Comparison of ENCODE assay signal across 20 cellular contexts in genomic region chr1:230099435-230099834, GRCh38. TPM values are rescaled to one million over a fixed set of nuclear protein-coding genes. Genes with fewer than 3 reads are reported as not detected.
DNase-seq lines count a peak whose midpoint lies in the region; ATAC-seq and TF ChIP-seq lines count a peak whose summit lies in the region.
"Had no signal": no experiment of that assay in that cellular context is flagged by ENCODE, and none has a peak within 500 bp of the region (broad histone marks: within the 10 kb centered on the region; RNA-seq: fewer than 3 reads in every experiment).

No MANE protein-coding gene starts in this region.

- H3K27me3 ChIP-seq in body of pancreas (no peaks in the 10 kb centered on the region), tibial artery (no peaks in the 10 kb centered on the region)

- H3K4me3 ChIP-seq in body of pancreas (no peak overlapping the region), tibial artery (no peak overlapping the region)

- no peak for TF ChIP-seq CTCF in body of pancreas (IDR thresholded peaks at IDR 0.05)
- no peak for TF ChIP-seq CTCF in tibial artery (IDR thresholded peaks at IDR 0.05)

- no peak for TF ChIP-seq POLR2A in body of pancreas (IDR thresholded peaks at IDR 0.05)

- ATAC-seq in body of pancreas = no peak
- ATAC-seq in SK-N-SH treated with all-trans-retinoic acid at 6 μM for 48 hours = no peak
- ATAC-seq: T-cell had no signal

- intact Hi-C loops in body of pancreas (cut with DNase I) = no loop called here
- intact Hi-C loops in tibial artery (cut with DNase I; ENCODE audit: low total_unique reads) = no loop called here

- peak; percentile 24 for DNase-seq in DMS79 treated with DMSO at 0.1 percent for 48 hours (lab: John Stamatoyannopoulos, UW)
- no peak for DNase-seq in DMS79 (lab: John Stamatoyannopoulos, UW)
- DNase-seq in NCI-H1694 treated with DMSO at 0.1 percent for 48 hours (lab: John Stamatoyannopoulos, UW) = peak; percentile 76
- peak; percentile 73 for DNase-seq in cerebellum (ENCODE audit: low spot score)
- DNase-seq in body of pancreas = no peak
- no peak for DNase-seq in DMS53 treated with DMSO at 0.1 percent for 48 hours (lab: John Stamatoyannopoulos, UW; ENCODE audit: unreplicated experiment)
- no peak for DNase-seq in tibial artery
- DNase-seq: Kasumi-1; NCI-H187; NCI-H2107; NCI-H2227 treated with DMSO at 0.1 percent for 48 hours; NCI-H510A treated with DMSO at 0.1 percent for 48 hours; NCI-H748 treated with DMSO at 0.1 percent for 48 hours; NK-92 treated with Interleukin-12 subunit alpha and Interleukin-12 subunit beta, amount 100 ng/mL, for 24 hours; SIG-M5; SK-N-SH; T-cell had no signal

- no peaks in the 10 kb centered on the region for H3K9me3 ChIP-seq in body of pancreas
- H3K9me3 ChIP-seq in tibial artery = no peaks in the 10 kb centered on the region
- H3K9me3 ChIP-seq: SK-N-SH had no signal

- H3K27ac ChIP-seq in body of pancreas = no peak overlapping the region
- H3K27ac ChIP-seq in tibial artery = no peak overlapping the region
- H3K27ac ChIP-seq: 22Rv1, C4-2B had no signal

- H3K36me3 ChIP-seq in body of pancreas (replicated peaks in 1 of 2; ENCODE audit: insufficient read depth in 1 of 2, low read depth in 2 of 2) (no peaks in the 10 kb centered on the region), tibial artery (no peaks in the 10 kb centered on the region)

- H3K4me1 ChIP-seq in body of pancreas (peaks cover 45% of the 10 kb centered on the region), tibial artery (peaks cover 0 to 34% (median 25%) of the 10 kb centered on the region in 4 donors)

- WGBS in body of pancreas, 2 donors = 100% methylated on average over 1 of the region's 1 CpG; no CpG with 5 or more reads in 1 of the 2 donors

TF ChIP-seq in SK-N-SH treated with all-trans-retinoic acid at 6 μM for 48 hours, 23 proteins besides CTCF, POLR2A, EP300 and RAD21:
- TF ChIP-seq POU6F1 (CRISPR knock-in tag; IDR thresholded peaks at IDR 0.05; ENCODE audit: borderline replicate concordance, low read depth) (no peak), RARB (CRISPR knock-in tag; IDR thresholded peaks at IDR 0.05) (no peak), BACH2 (CRISPR knock-in tag; IDR thresholded peaks at IDR 0.05; ENCODE audit: borderline replicate concordance) (no peak), GLIS3 (CRISPR knock-in tag; IDR thresholded peaks at IDR 0.05) (no peak), ARNTL (CRISPR knock-in tag; IDR thresholded peaks at IDR 0.05; ENCODE audit: borderline replicate concordance, low read depth) (no peak), PPARA (CRISPR knock-in tag; IDR thresholded peaks at IDR 0.05; ENCODE audit: borderline replicate concordance) (no peak), CSRNP3 (CRISPR knock-in tag; IDR thresholded peaks at IDR 0.05) (no peak), TOX (CRISPR knock-in tag; IDR thresholded peaks at IDR 0.05; ENCODE audit: borderline replicate concordance) (no peak), ESRRG (CRISPR knock-in tag; IDR thresholded peaks at IDR 0.05) (no peak), ZFP3 (CRISPR knock-in tag; IDR thresholded peaks at IDR 0.05) (no peak), ZNF8 (CRISPR knock-in tag; IDR thresholded peaks at IDR 0.05) (no peak), OSR1 (CRISPR knock-in tag; IDR thresholded peaks at IDR 0.05) (no peak), ISL1 (CRISPR knock-in tag; IDR thresholded peaks at IDR 0.05) (no peak)

RNA-seq across cellular contexts. Expression of gene GALNT2, which starts 32.4 kb away (rescaled TPM):
- total RNA-seq in cerebellum (42.6 TPM), body of pancreas (10 to 100 TPM; 45.9 to 68.6 TPM)

Comparison
In these comparisons a context has a peak if more than half of its experiments do, and no peak if none do; other contexts are left out.
1. DNase-seq: peak in DMS79 treated with DMSO at 0.1 percent for 48 hours (single experiment), NCI-H1694 treated with DMSO at 0.1 percent for 48 hours (single experiment) and cerebellum (single experiment); none in DMS79 (single experiment), body of pancreas (0 of 4), DMS53 treated with DMSO at 0.1 percent for 48 hours (single experiment) and tibial artery (0 of 2).